8 cellular contexts compared by ENCODE assay signal in genomic region chr15:70584838-70585706, GRCh38.
DNase-seq lines count a peak whose midpoint lies in the region; ATAC-seq and TF ChIP-seq lines count a peak whose summit lies in the region.

No MANE protein-coding gene starts in this region.

- DNase-seq in ELF-1 (ENCODE audit: low read depth, low spot score) (peak; percentile 91), RPMI7951 (ENCODE audit: low read depth) (peak; percentile 75), brain microvascular endothelial cell (no peak), lower lobe of right lung (no peak), NCI-H2081 (lab: John Stamatoyannopoulos, UW) (no peak), COR-L47 (lab: John Stamatoyannopoulos, UW) (no peak)
- peak; percentile 23 for DNase-seq in stimulated activated naive CD4-positive, alpha-beta T cell treated with Interleukin-2 at 50 U/mL for 16 hours (lab: John Stamatoyannopoulos, UW)

- H3K27me3 ChIP-seq in brain microvascular endothelial cell (replicated peaks) = no peaks in the 10 kb centered on the region
- peaks cover 23% of the 10 kb centered on the region for H3K27me3 ChIP-seq in lower lobe of right lung (ENCODE audit: low read depth)

- TF ChIP-seq CTCF in brain microvascular endothelial cell (IDR thresholded peaks at IDR 0.05; ENCODE audit: low read depth, low read length, missing control alignments) (peak; percentile 51), lower lobe of right lung (IDR thresholded peaks at IDR 0.05) (peak; percentile 49)

- H3K4me3 ChIP-seq in brain microvascular endothelial cell (ENCODE audit: low read depth, low read length) (peak overlapping the region; percentile 41), lower lobe of right lung (no peak overlapping the region)

- in situ Hi-C loops in brain microvascular endothelial cell (cut with HindIII; ENCODE audit: low pct_ligation_motif_present, low sequenced_read_pairs) = no loop called here

- no peaks in the 10 kb centered on the region for H3K9me3 ChIP-seq in lower lobe of right lung

- intact Hi-C loops in lower lobe of right lung (cut with DNase I) = no loop called here

- H3K27ac ChIP-seq in brain microvascular endothelial cell = no peak overlapping the region
- H3K27ac ChIP-seq in lower lobe of right lung = no peak overlapping the region

- H3K4me1 ChIP-seq in lower lobe of right lung = no peaks in the 10 kb centered on the region

- H3K36me3 ChIP-seq in brain microvascular endothelial cell (replicated peaks) (no peaks in the 10 kb centered on the region), lower lobe of right lung (no peaks in the 10 kb centered on the region)

- ATAC-seq in lower lobe of right lung (peak in 1 of 2 donors; percentile 57), HG03342 (IDR thresholded peaks at IDR 0.05; ENCODE audit: unreplicated experiment) (no peak)

Comparison
In these comparisons a context has a peak if more than half of its experiments do, and no peak if none do; other contexts are left out.
1. DNase-seq: peak in ELF-1 (single experiment), RPMI7951 (single experiment) and stimulated activated naive CD4-positive, alpha-beta T cell treated with Interleukin-2 at 50 U/mL for 16 hours (single experiment); none in brain microvascular endothelial cell (single experiment), lower lobe of right lung (single experiment), NCI-H2081 (0 of 2) and COR-L47 (single experiment).